8 cellular contexts compared by ENCODE assay signal in the genomic region with DNA sequence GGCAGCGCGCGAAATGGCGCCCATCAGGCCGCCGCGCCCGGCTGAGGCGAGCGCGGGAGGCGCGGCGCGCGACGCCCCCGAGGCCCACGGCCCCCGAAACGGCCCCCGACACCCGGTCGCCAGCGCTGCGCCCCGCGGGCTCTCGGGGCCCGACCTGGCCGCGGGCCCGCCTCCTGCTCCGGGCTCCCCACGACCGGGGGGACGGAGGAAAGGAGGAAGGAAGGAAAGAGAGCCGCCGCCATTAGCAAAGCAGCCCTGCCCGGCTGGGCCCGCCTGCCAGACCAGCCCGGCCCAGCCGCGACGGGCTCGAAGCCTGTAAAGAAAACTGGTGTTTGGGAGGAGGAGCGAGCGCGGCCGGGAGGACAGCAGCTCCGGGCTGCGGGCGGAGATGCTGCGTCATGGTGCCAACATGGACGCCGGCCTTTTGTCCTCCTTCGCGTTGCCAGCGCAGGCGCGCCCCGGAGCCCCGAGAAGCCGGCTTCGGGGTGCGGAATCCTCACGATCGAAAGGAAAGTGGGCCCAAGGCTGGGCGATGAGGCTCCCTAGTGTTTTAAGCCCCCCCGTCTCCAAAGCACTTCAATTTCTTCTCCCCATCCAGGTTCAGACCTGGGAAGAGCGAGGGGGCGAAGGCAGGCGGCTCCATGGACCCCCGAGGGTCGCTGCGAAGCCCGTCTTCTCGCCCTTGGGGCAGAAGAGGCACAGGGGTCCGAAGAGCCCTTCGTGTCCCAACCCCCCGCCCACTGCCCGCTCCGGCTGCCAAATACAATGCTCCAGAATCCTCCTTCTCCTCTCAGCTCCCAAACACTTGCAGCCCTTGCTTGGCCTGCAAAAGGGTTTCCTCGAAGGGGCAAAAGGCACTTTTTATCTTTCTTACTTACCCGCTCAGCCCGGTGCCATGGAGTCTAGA. TPM values are rescaled to one million over a fixed set of nuclear protein-coding genes. Genes with fewer than 3 reads are reported as not detected.
DNase-seq lines count a peak whose midpoint lies in the region; ATAC-seq and TF ChIP-seq lines count a peak whose summit lies in the region.

No MANE protein-coding gene starts in this region.

- TSS peak; percentile 40 for BruUV-seq in PC-3 (replicated peaks; lab: Mats Ljungman, UMichigan)

- POLR2A ChIA-PET in PC-3 (lab: Charles Lee; ENCODE audit: unreplicated experiment) = interaction anchor here (0.6 to 1.2 kb wide), 4 partner anchors 9 to 92 kb away, joined by 4 to 24 read pairs (median 4); no protein-coding TSS in a partner anchor
- POLR2A ChIA-PET in naive thymus-derived CD4-positive, alpha-beta T cell (lab: Charles Lee) = interaction anchor here (1.0 to 33.4 kb wide), 18 partner anchors 1 to 1600 kb away, joined by 3 to 1941 read pairs (median 11); a partner anchor contains a TSS

- H3K4me2 ChIP-seq in PC-3 (ENCODE audit: low read length) = peak overlapping the region; percentile 93

- DNase-seq in HCEC 1CT (peak; percentile 83), PC-3 (peak; percentile 71), fibroblast of peridontal ligament (ENCODE audit: extremely low read depth) (peak; percentile 83), type B pancreatic cell (ENCODE audit: extremely low spot score, unreplicated experiment) (no peak)
- DNase-seq in activated effector memory CD4-positive, alpha-beta T cell treated with anti-CD3 and anti-CD28 coated beads, Interleukin-2, amount 50 U/mL, for 16 hours = peak; percentile 91
- DNase-seq in naive thymus-derived CD4-positive, alpha-beta T cell = peak; percentile 56 to 75 (median 69)

- H3K9ac ChIP-seq in PC-3 (ENCODE audit: low read length) = peak overlapping the region; percentile 99

- peaks cover 19 to 31% (median 26%) of the 10 kb centered on the region in 7 donors for H3K4me1 Mint-ChIP-seq in naive thymus-derived CD4-positive, alpha-beta T cell
- H3K4me1 Mint-ChIP-seq in type B pancreatic cell (ENCODE audit: unreplicated experiment) = peaks cover 22% of the 10 kb centered on the region

- TF ChIP-seq CTCF in C4-2B (conservative IDR thresholded peaks at IDR 0.05) (no peak), PC-3 (conservative IDR thresholded peaks at IDR 0.05; ENCODE audit: low read depth, low read length) (no peak), type B pancreatic cell (conservative IDR thresholded peaks at IDR 0.05) (no peak)

- H3K27me3 Mint-ChIP-seq in naive thymus-derived CD4-positive, alpha-beta T cell = no peaks in the 10 kb centered on the region
- H3K27me3 Mint-ChIP-seq in type B pancreatic cell = peaks cover 5% of the 10 kb centered on the region

- CTCF ChIA-PET in PC-3 (lab: Charles Lee) = interaction anchor here (1.1 kb wide), 1 partner anchor 11 kb away, joined by 5 read pairs; no protein-coding TSS in a partner anchor
- CTCF ChIA-PET in naive thymus-derived CD4-positive, alpha-beta T cell (lab: Charles Lee) = interaction anchor here (1.1 to 14.9 kb wide), 3 partner anchors 5 to 24 kb away, joined by 3 to 609 read pairs (median 609); a partner anchor contains a TSS

- H3K79me2 ChIP-seq in PC-3 (ENCODE audit: low read length) = peaks cover 80% of the 10 kb centered on the region

- peak overlapping the region; percentile 98 to 100 (median 99) for H3K27ac Mint-ChIP-seq in naive thymus-derived CD4-positive, alpha-beta T cell
- peak overlapping the region; percentile 100 for H3K27ac Mint-ChIP-seq in type B pancreatic cell

- H3K4me3 Mint-ChIP-seq in naive thymus-derived CD4-positive, alpha-beta T cell = peak overlapping the region; percentile 89 to 99 (median 96)
- H3K4me3 Mint-ChIP-seq in type B pancreatic cell = peak overlapping the region; percentile 98

- no peaks in the 10 kb centered on the region for H3K9me3 ChIP-seq in PC-3 (ENCODE audit: low read length)
- no peaks in the 10 kb centered on the region for H3K9me3 ChIP-seq in naive thymus-derived CD4-positive, alpha-beta T cell (ENCODE audit: control insufficient read depth in 2 of 3, low read length in 3 of 3)

- no peaks in the 10 kb centered on the region for H3K27me3 ChIP-seq in PC-3 (ENCODE audit: low read length)
- H3K27me3 ChIP-seq in naive thymus-derived CD4-positive, alpha-beta T cell (ENCODE audit: control insufficient read depth in 2 of 2, insufficient read depth in 2 of 2, low read length in 2 of 2) = no peaks in the 10 kb centered on the region

- intact Hi-C loops in PC-3 (cut with micrococcal nuclease) = no loop called here
- intact Hi-C loops in naive thymus-derived CD4-positive, alpha-beta T cell (cut with micrococcal nuclease) = loop anchor here (1.0 to 10.0 kb wide), 3 partner anchors 11 to 424 kb away; a partner anchor contains a TSS

- 0 out of 2 replicates have a peak, but pooled peaks have one; percentile 0 for ATAC-seq in PC-3
- peak; percentile 20 for ATAC-seq in naive thymus-derived CD4-positive, alpha-beta T cell
- ATAC-seq in HG03139 (IDR thresholded peaks at IDR 0.05; ENCODE audit: unreplicated experiment) = no peak

- no peaks in the 10 kb centered on the region for H3K9me2 ChIP-seq in PC-3 (replicated peaks; ENCODE audit: low read length)

- H3K4me3 ChIP-seq in PC-3 (ENCODE audit: low read length) = peak overlapping the region; percentile 80
- peak overlapping the region; percentile 94 for H3K4me3 ChIP-seq in naive thymus-derived CD4-positive, alpha-beta T cell (ENCODE audit: low read length)

- H3K36me3 Mint-ChIP-seq in naive thymus-derived CD4-positive, alpha-beta T cell = peaks cover 11 to 30% (median 14%) of the 10 kb centered on the region in 5 donors
- H3K36me3 Mint-ChIP-seq in type B pancreatic cell = peaks cover 18% of the 10 kb centered on the region

- no peaks in the 10 kb centered on the region for H3K36me3 ChIP-seq in PC-3 (ENCODE audit: low read depth, low read length)
- peaks cover 0 to 55% (median 0%) of the 10 kb centered on the region in 3 experiments for H3K36me3 ChIP-seq in naive thymus-derived CD4-positive, alpha-beta T cell (ENCODE audit: control insufficient read depth in 2 of 3, insufficient read depth in 3 of 3, low read length in 3 of 3)

- H2AFZ ChIP-seq in PC-3 (ENCODE audit: low read length) = peak overlapping the region; percentile 20; the same call in 1 of the 2 replicates

- H3K9me3 Mint-ChIP-seq in naive thymus-derived CD4-positive, alpha-beta T cell = peaks cover 0 to 9% (median 0%) of the 10 kb centered on the region in 11 donors
- no peaks in the 10 kb centered on the region for H3K9me3 Mint-ChIP-seq in type B pancreatic cell

- no peaks in the 10 kb centered on the region for H3F3A ChIP-seq in PC-3 (ENCODE audit: low read length, unreplicated experiment)

- H3K27ac ChIP-seq in C4-2B (peak overlapping the region; percentile 98), PC-3 (ENCODE audit: low read length) (peak overlapping the region; percentile 99)
- peak overlapping the region; percentile 96 for H3K27ac ChIP-seq in naive thymus-derived CD4-positive, alpha-beta T cell (ENCODE audit: low read depth, low read length)

- no peaks in the 10 kb centered on the region for H4K20me1 ChIP-seq in PC-3 (ENCODE audit: low read length)

- peaks cover 55% of the 10 kb centered on the region for H3K4me1 ChIP-seq in PC-3 (ENCODE audit: insufficient read depth, low read length)
- peaks cover 14 to 22% of the 10 kb centered on the region in 2 donors for H3K4me1 ChIP-seq in naive thymus-derived CD4-positive, alpha-beta T cell (ENCODE audit: control insufficient read depth in 2 of 2, insufficient read depth in 2 of 2, low read length in 2 of 2)

RNA-seq across cellular contexts. Expression of a gene that starts 2.9 kb away (rescaled TPM):
- total RNA-seq in PC-3 (2014; rRNA removed) = 7.5 and 13.0 TPM in 2 replicates
- total RNA-seq in naive thymus-derived CD4-positive, alpha-beta T cell = 100 to 1,000 TPM in 1 of 5 experiments, 10 to 100 TPM in 4; 35.1 to 124 (median 79.2) TPM
- 1 to 10 TPM; 2.1 to 4.3 TPM for polyA plus RNA-seq in naive thymus-derived CD4-positive, alpha-beta T cell
- total RNA-seq in type B pancreatic cell (ENCODE audit: low replicate concordance) = 28.4 and 34.2 TPM in 2 replicates

RNA-seq across cellular contexts. Expression of a gene that starts 7.5 kb away (rescaled TPM):
- total RNA-seq in PC-3 (2014; rRNA removed) (232 TPM in 2 replicates), type B pancreatic cell (ENCODE audit: low replicate concordance) (24.9 and 26.0 TPM in 2 replicates)
- total RNA-seq in naive thymus-derived CD4-positive, alpha-beta T cell = 100 to 1,000 TPM; 121 to 164 (median 134) TPM
- polyA plus RNA-seq in naive thymus-derived CD4-positive, alpha-beta T cell = 100 to 1,000 TPM in 1 of 2 donors, 10 to 100 TPM in 1; 69.2 to 115 TPM

RNA-seq across cellular contexts. Expression of a gene that starts 57.7 kb away (rescaled TPM):
- total RNA-seq in PC-3 (2014; rRNA removed) (not detected in 2 replicates), type B pancreatic cell (ENCODE audit: low replicate concordance) (0.92 TPM in 1 of 2 replicates, not detected in the other)
- total RNA-seq in naive thymus-derived CD4-positive, alpha-beta T cell = not detected
- polyA plus RNA-seq in naive thymus-derived CD4-positive, alpha-beta T cell = not detected
